ENCODE assay signal across 19 cellular contexts in genomic region chr19:12629215-12629614, GRCh38.
"Had no signal": no experiment of that assay in that cellular context is flagged by ENCODE, and none has a peak within 500 bp of the region (broad histone marks: within the 10 kb centered on the region; RNA-seq: fewer than 3 reads in every experiment).

No MANE protein-coding gene starts in this region.

- DNase-seq: activated CD4-positive, alpha-beta T cell treated with anti-CD3 and anti-CD28 coated beads, Interleukin-2, amount 50 U/mL, for 48 hours; activated CD8-positive, alpha-beta memory T cell treated with anti-CD3 and anti-CD28 coated beads, Interleukin-2, amount 10 ng/mL, durations not matched to agents 7 days and 5 days; activated naive CD4-positive, alpha-beta T cell treated with anti-CD3 and anti-CD28 coated beads for 36 hours; activated T-cell treated with anti-CD3 and anti-CD28 coated beads, Interleukin-2, amount 50 U/mL, for 1 hour; cortex of kidney; heart left ventricle; occipital lobe; retina; stimulated activated CD4-positive, alpha-beta T cell treated with anti-CD3 and anti-CD28 coated beads, Interleukin-12 subunit alpha, Interleukin-12 subunit beta, amount 100 ng/mL, for 4 hours; stimulated activated CD4-positive, alpha-beta T cell treated with anti-CD3 and anti-CD28 coated beads, Interleukin-1b, Interleukin-23, amount 100 ng/mL, for 48 hours; stimulated activated CD8-positive, alpha-beta memory T cell treated with anti-CD3 and anti-CD28 coated beads, Interleukin-4, amount 100 ng/mL, for 48 hours; stimulated activated naive CD8-positive, alpha-beta T cell treated with anti-CD3 and anti-CD28 coated beads, Interleukin-15, Interleukin-2, amounts not matched to agents 100 U/mL and 50 U/mL, for 24 hours; substantia nigra; tibial artery; WERI-Rb-1 had no signal

- ATAC-seq: activated CD8-positive, alpha-beta memory T cell treated with anti-CD3 and anti-CD28 coated beads, Interleukin-2, amount 10 ng/mL, durations not matched to agents 7 days and 5 days; esophagus mucosa; gastroesophageal sphincter; heart left ventricle; left lung; stimulated activated naive CD8-positive, alpha-beta T cell treated with anti-CD3 and anti-CD28 coated beads, Interleukin-15, Interleukin-2, amounts not matched to agents 100 U/mL and 50 U/mL, for 24 hours had no signal

- H3K27ac Mint-ChIP-seq: activated CD8-positive, alpha-beta memory T cell treated with anti-CD3 and anti-CD28 coated beads, Interleukin-2, amount 10 ng/mL, durations not matched to agents 7 days and 5 days; activated naive CD4-positive, alpha-beta T cell treated with anti-CD3 and anti-CD28 coated beads for 36 hours had no signal

- H3K4me3 Mint-ChIP-seq: activated CD8-positive, alpha-beta memory T cell treated with anti-CD3 and anti-CD28 coated beads, Interleukin-2, amount 10 ng/mL, durations not matched to agents 7 days and 5 days; activated naive CD4-positive, alpha-beta T cell treated with anti-CD3 and anti-CD28 coated beads for 36 hours had no signal

- H3K4me3 ChIP-seq: ascending aorta, gastroesophageal sphincter, heart left ventricle, left lung, tibial artery had no signal

- H3K27me3 ChIP-seq: ascending aorta, gastroesophageal sphincter, heart left ventricle, left lung, tibial artery had no signal

- H3K27ac ChIP-seq: ascending aorta, gastroesophageal sphincter, heart left ventricle, left lung, tibial artery, WERI-Rb-1 had no signal

- H3K4me1 Mint-ChIP-seq: activated CD8-positive, alpha-beta memory T cell treated with anti-CD3 and anti-CD28 coated beads, Interleukin-2, amount 10 ng/mL, durations not matched to agents 7 days and 5 days had no signal

- H3K4me1 ChIP-seq: ascending aorta, gastroesophageal sphincter, heart left ventricle, left lung, tibial artery had no signal

- H3K27me3 Mint-ChIP-seq: activated CD8-positive, alpha-beta memory T cell treated with anti-CD3 and anti-CD28 coated beads, Interleukin-2, amount 10 ng/mL, durations not matched to agents 7 days and 5 days had no signal
